ENCODE assay signal across 7 cellular contexts in the genomic region with DNA sequence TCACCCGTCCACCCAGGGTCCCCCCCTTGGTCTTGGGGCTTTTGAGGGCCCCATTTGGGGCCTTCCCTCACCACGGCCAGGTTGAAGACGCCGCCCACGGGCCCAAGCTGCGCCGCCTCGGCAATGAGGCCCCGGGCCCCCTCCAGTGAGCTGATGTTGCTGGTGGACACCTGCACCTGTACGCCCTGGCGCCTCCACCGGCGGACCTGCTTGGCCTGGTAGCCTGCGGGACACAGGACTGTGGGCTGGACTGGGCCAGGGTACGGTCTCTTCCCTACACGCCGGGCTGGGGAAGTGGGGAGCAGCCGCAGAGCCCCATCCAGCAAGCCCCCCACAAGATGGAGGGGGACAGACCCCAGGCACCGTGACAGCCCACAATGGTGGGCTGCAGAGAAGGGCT.
"Had no signal": no experiment of that assay in that cellular context is flagged by ENCODE, and none has a peak within 500 bp of the region (broad histone marks: within the 10 kb centered on the region; RNA-seq: fewer than 3 reads in every experiment).

No MANE protein-coding gene starts in this region.

- DNase-seq: H9, HCEC 1CT, IMR-90, KBM-7 had no signal

- H3K27ac Mint-ChIP-seq: GM23338, H9 had no signal

- H3K4me2 ChIP-seq: GM23338 had no signal

- H2AFZ ChIP-seq: GM23338 had no signal

- H3K9me3 Mint-ChIP-seq: GM23338, H9 had no signal

- H3K4me1 Mint-ChIP-seq: H9 had no signal

- ATAC-seq: GM23338 had no signal

- H3K4me3 ChIP-seq: GM23338 had no signal

- FAIRE-seq: H1, H54 had no signal

- H3K4me3 Mint-ChIP-seq: GM23338, H9 had no signal
